ENCODE assay signal across 24 cellular contexts in genomic region chr5:159713254-159713653, GRCh38.
"Had no signal": no experiment of that assay in that cellular context is flagged by ENCODE, and none has a peak within 500 bp of the region (broad histone marks: within the 10 kb centered on the region; RNA-seq: fewer than 3 reads in every experiment).

No MANE protein-coding gene starts in this region.

- H3K4me3 ChIP-seq: hepatocyte, left ventricle myocardium inferior, lung, mucosa of descending colon, ovary, tibial nerve, uterus had no signal

- ATAC-seq: mucosa of descending colon; naive thymus-derived CD4-positive, alpha-beta T cell; natural killer cell treated with Interleukin-12 subunit alpha and Interleukin-12 subunit beta and Interleukin-15 and Interleukin-18, amount 100 ng/mL, for 72 hours; right cardiac atrium; sciatic nerve; stimulated activated memory B cell treated with anti-CD40 and anti-IgM and Interleukin-4, amounts not matched to agents 10 μg/mL and 1 μg/mL and 100 μg/mL, for 72 hours; stimulated activated naive CD8-positive, alpha-beta T cell treated with anti-CD3 and anti-CD28 coated beads, Interleukin-15, amount 100 ng/mL, for 72 hours had no signal

- H3K4me1 ChIP-seq: left ventricle myocardium inferior, tibial nerve, uterus had no signal

- H3K36me3 ChIP-seq: left ventricle myocardium inferior, ovary, tibial nerve, uterus had no signal

- DNase-seq: islet precursor cell; left ventricle myocardium inferior; mesendoderm; midbrain; mucosa of descending colon; naive thymus-derived CD4-positive, alpha-beta T cell; ovary; retina; right cardiac atrium; small intestine; stimulated activated CD4-positive, alpha-beta T cell treated with anti-CD3 and anti-CD28 coated beads, Interleukin-1b, Interleukin-23, amount 100 ng/mL, for 48 hours; stimulated activated CD4-positive, alpha-beta T cell treated with anti-CD3 and anti-CD28 coated beads, Interleukin-2, amount 100 ng/mL, for 48 hours; stimulated activated CD4-positive, alpha-beta T cell treated with anti-CD3 and anti-CD28 coated beads, Interleukin-4, amount 100 ng/mL, for 4 hours; stimulated activated CD8-positive, alpha-beta memory T cell treated with anti-CD3 and anti-CD28 coated beads, Interleukin-4, amount 100 ng/mL, for 48 hours; stimulated activated naive CD4-positive, alpha-beta T cell treated with Interleukin-2 at 50 U/mL for 16 hours; stimulated activated naive CD8-positive, alpha-beta T cell treated with anti-CD3 and anti-CD28 coated beads, Interleukin-15, amount 100 ng/mL, for 72 hours; substantia nigra; uterus had no signal

- H3K27ac ChIP-seq: hepatocyte, left ventricle myocardium inferior, ovary, tibial nerve, uterus had no signal

- H3K9me3 ChIP-seq: mucosa of descending colon, ovary, uterus had no signal
